25 cellular contexts compared by ENCODE assay signal in the genomic region with DNA sequence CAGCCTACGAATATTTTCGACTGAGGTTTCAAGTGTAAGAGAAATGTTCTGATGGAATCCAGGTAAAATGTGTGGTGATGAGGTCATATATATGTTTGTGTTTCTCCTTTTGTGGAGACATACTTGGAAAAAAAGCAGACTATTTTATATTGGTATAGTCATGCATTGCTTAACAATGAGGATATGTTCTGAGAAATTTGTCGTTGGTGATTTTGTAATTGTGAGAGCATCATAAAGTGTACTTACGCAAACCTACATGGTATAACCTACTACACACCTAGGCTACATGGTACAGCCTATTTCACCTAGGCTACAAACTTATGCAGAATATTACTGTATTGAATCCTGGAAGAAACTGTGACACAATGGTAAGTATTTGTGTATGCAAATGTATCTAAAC.
DNase-seq lines count a peak whose midpoint lies in the region; FAIRE-seq and TF ChIP-seq lines count a peak whose summit lies in the region.
"Had no signal": no experiment of that assay in that cellular context is flagged by ENCODE, and none has a peak within 500 bp of the region (broad histone marks: within the 10 kb centered on the region; RNA-seq: fewer than 3 reads in every experiment).

No MANE protein-coding gene starts in this region.

- peaks cover 12% of the 10 kb centered on the region for H3K4me1 Mint-ChIP-seq in MCF 10A (ENCODE audit: insufficient read depth, unreplicated experiment)
- H3K4me1 Mint-ChIP-seq: CD14-positive monocyte; CD8-positive, alpha-beta memory T cell had no signal

- H3K4me3 ChIP-seq in mammary epithelial cell (replicated peaks in 1 of 3; ENCODE audit: insufficient read depth in 1 of 3, low read depth in 2 of 3, low read length in 3 of 3) (no peak overlapping the region), bronchial epithelial cell (ENCODE audit: low read depth, low read length) (no peak overlapping the region), brain microvascular endothelial cell (ENCODE audit: low read depth, low read length) (no peak overlapping the region)
- H3K4me3 ChIP-seq: BLaER1 treated with 17β-estradiol and CSF1 and Interleukin-3, amounts not matched to agents 10 nM and 100 nM; HAP-1 had no signal

- intact Hi-C loops in MCF 10A (cut with micrococcal nuclease) = no loop called here
- intact Hi-C loops in mammary epithelial cell (cut with micrococcal nuclease) = no loop called here

- no peaks in the 10 kb centered on the region for H4K20me1 ChIP-seq in mammary epithelial cell (ENCODE audit: insufficient read depth, low read length)
- H4K20me1 ChIP-seq: BLaER1 treated with 17β-estradiol and CSF1 and Interleukin-3, amounts not matched to agents 10 nM and 100 nM had no signal

- H3K27me3 ChIP-seq in mammary epithelial cell (ENCODE audit: insufficient read depth, low read length) (no peaks in the 10 kb centered on the region), bronchial epithelial cell (ENCODE audit: control insufficient read depth, insufficient read depth, low read length) (no peaks in the 10 kb centered on the region), brain microvascular endothelial cell (replicated peaks) (no peaks in the 10 kb centered on the region)
- H3K27me3 ChIP-seq: BE2C; BLaER1 treated with 17β-estradiol and CSF1 and Interleukin-3, amounts not matched to agents 10 nM and 100 nM had no signal

- DNase-seq in MCF 10A (ENCODE audit: unreplicated experiment) (peak; percentile 59), mammary epithelial cell (no peak), NCI-H526 treated with DMSO at 0.1 percent for 48 hours (lab: John Stamatoyannopoulos, UW) (peak; percentile 9), bronchial epithelial cell (ENCODE audit: low read depth) (peak; percentile 59), kidney tubule cell (ENCODE audit: low spot score) (peak; percentile 17), NCI-H2196 (lab: John Stamatoyannopoulos, UW; ENCODE audit: unreplicated experiment) (no peak), NCI-H510A (lab: John Stamatoyannopoulos, UW) (no peak), brain microvascular endothelial cell (no peak)
- DNase-seq: AML-193; BE2C; CD4-positive, alpha-beta T cell; CD8-positive, alpha-beta memory T cell; DMS53; DMS79 treated with DMSO at 0.1 percent for 48 hours; GF-D8; GOT3; HFFc6 had no signal

- TF ChIP-seq CTCF in MCF 10A (IDR thresholded peaks at IDR 0.05; ENCODE audit: unreplicated experiment) (no peak), mammary epithelial cell (conservative IDR thresholded peaks at IDR 0.05 in 1 of 2, IDR thresholded peaks at IDR 0.05 in 1 of 2; ENCODE audit: extremely low read depth in 1 of 2, insufficient read depth in 1 of 2, low read depth in 1 of 2, low read length in 2 of 2) (no peak), bronchial epithelial cell (IDR thresholded peaks at IDR 0.05; ENCODE audit: insufficient read depth, low read length, severe bottlenecking) (no peak), brain microvascular endothelial cell (IDR thresholded peaks at IDR 0.05; ENCODE audit: low read depth, low read length, missing control alignments) (no peak)

- H3K4me3 Mint-ChIP-seq in MCF 10A (ENCODE audit: unreplicated experiment) = no peak overlapping the region
- H3K4me3 Mint-ChIP-seq: CD14-positive monocyte; CD4-positive, alpha-beta T cell; CD8-positive, alpha-beta memory T cell; HFFc6 had no signal

- POLR2A ChIA-PET in MCF 10A (lab: Yijun Ruan, JAX) = interaction anchor here (0.6 to 1.4 kb wide), 3 partner anchors 17 to 233 kb away, joined by 3 to 6 read pairs (median 3); no protein-coding TSS in a partner anchor

- H2AFZ ChIP-seq in mammary epithelial cell (ENCODE audit: low read depth, low read length) = no peak overlapping the region

- dilution Hi-C loops in mammary epithelial cell (cut with HindIII; ENCODE audit: low sequenced_read_pairs) = no loop called here

- no peak for FAIRE-seq in bronchial epithelial cell (lab: Jason Lieb, UNC)
- FAIRE-seq: A204.1, GM12891, GM18507, H54 had no signal

- H3K4me1 ChIP-seq in mammary epithelial cell (ENCODE audit: insufficient read depth, low read length) = peaks cover 13% of the 10 kb centered on the region
- H3K4me1 ChIP-seq: BE2C; BLaER1 treated with 17β-estradiol and CSF1 and Interleukin-3, amounts not matched to agents 10 nM and 100 nM; HAP-1 had no signal

- in situ Hi-C loops in mammary epithelial cell (cut with MboI; ENCODE audit: low sequenced_read_pairs in 2 of 2) = no loop called here
- in situ Hi-C loops in brain microvascular endothelial cell (cut with HindIII; ENCODE audit: low pct_ligation_motif_present, low sequenced_read_pairs) = no loop called here

- H3K36me3 ChIP-seq in mammary epithelial cell (ENCODE audit: insufficient read depth, low read length) = no peaks in the 10 kb centered on the region
- no peaks in the 10 kb centered on the region for H3K36me3 ChIP-seq in bronchial epithelial cell (ENCODE audit: control insufficient read depth, insufficient read depth, low read length)
- no peaks in the 10 kb centered on the region for H3K36me3 ChIP-seq in brain microvascular endothelial cell (replicated peaks)
- H3K36me3 ChIP-seq: BE2C; BLaER1 treated with 17β-estradiol and CSF1 and Interleukin-3, amounts not matched to agents 10 nM and 100 nM; HAP-1 had no signal

- no peaks in the 10 kb centered on the region for H3K9me3 ChIP-seq in mammary epithelial cell (replicated peaks; ENCODE audit: insufficient read depth, low read length)
- H3K9me3 ChIP-seq: BE2C; BLaER1 treated with 17β-estradiol and CSF1 and Interleukin-3, amounts not matched to agents 10 nM and 100 nM; HAP-1 had no signal

- no peaks in the 10 kb centered on the region for H3K9me3 Mint-ChIP-seq in MCF 10A (ENCODE audit: unreplicated experiment)
- H3K9me3 Mint-ChIP-seq: HFFc6 had no signal

- no peak overlapping the region for H3K9ac ChIP-seq in mammary epithelial cell (ENCODE audit: insufficient read depth, low read length)
- H3K9ac ChIP-seq: BLaER1 treated with 17β-estradiol and CSF1 and Interleukin-3, amounts not matched to agents 10 nM and 100 nM had no signal

- H3K27me3 Mint-ChIP-seq in MCF 10A (ENCODE audit: insufficient read depth, unreplicated experiment) = no peaks in the 10 kb centered on the region
- H3K27me3 Mint-ChIP-seq: CD4-positive, alpha-beta T cell; CD8-positive, alpha-beta memory T cell had no signal

- no TSS peak for BruUV-seq in MCF 10A (replicated peaks; lab: Mats Ljungman, UMichigan)
- BruUV-seq in mammary epithelial cell (replicated peaks; lab: Mats Ljungman, UMichigan) = no TSS peak

- CTCF ChIA-PET in MCF 10A (lab: Yijun Ruan, JAX) (interaction anchor here (0.7 kb wide), 1 partner anchor 203 kb away, joined by 3 read pairs; no protein-coding TSS in a partner anchor), mammary epithelial cell (lab: Charles Lee; ENCODE audit: low non-redundant PET) (no interaction called here)

- no peaks in the 10 kb centered on the region for H3K36me3 Mint-ChIP-seq in MCF 10A (ENCODE audit: insufficient read depth, unreplicated experiment)
- H3K36me3 Mint-ChIP-seq: CD14-positive monocyte; CD8-positive, alpha-beta memory T cell had no signal

- no peak overlapping the region for H3K27ac ChIP-seq in mammary epithelial cell (ENCODE audit: insufficient read depth, low read depth, low read length)
- no peak overlapping the region for H3K27ac ChIP-seq in brain microvascular endothelial cell
- H3K27ac ChIP-seq: 22Rv1; BLaER1 treated with 17β-estradiol and CSF1 and Interleukin-3, amounts not matched to agents 10 nM and 100 nM had no signal

- WGBS in mammary epithelial cell (ENCODE audit: low coverage, missing lambda C conversion rate) = 77% methylated on average over 4 of the region's 4 CpGs

- H3K4me2 ChIP-seq in mammary epithelial cell (ENCODE audit: insufficient read depth, low read depth, low read length) = no peak overlapping the region
- H3K4me2 ChIP-seq: BLaER1 treated with 17β-estradiol and CSF1 and Interleukin-3, amounts not matched to agents 10 nM and 100 nM had no signal

- H3K79me2 ChIP-seq in mammary epithelial cell (ENCODE audit: insufficient read depth, low read length) = no peaks in the 10 kb centered on the region

- no peak overlapping the region for H3K27ac Mint-ChIP-seq in MCF 10A (ENCODE audit: low read depth, unreplicated experiment)
- H3K27ac Mint-ChIP-seq: CD14-positive monocyte; CD4-positive, alpha-beta T cell; CD8-positive, alpha-beta memory T cell; HFFc6 had no signal

Comparison
In these comparisons a context has a peak if more than half of its experiments do, and no peak if none do; other contexts are left out.
1. DNase-seq: peak in MCF 10A (single experiment), NCI-H526 treated with DMSO at 0.1 percent for 48 hours (single experiment), bronchial epithelial cell (single experiment) and kidney tubule cell (single experiment); none in mammary epithelial cell (single experiment), NCI-H2196 (single experiment), NCI-H510A (single experiment) and brain microvascular endothelial cell (single experiment).